Comparison of ENCODE assay signal across 22 cellular contexts in the genomic region with DNA sequence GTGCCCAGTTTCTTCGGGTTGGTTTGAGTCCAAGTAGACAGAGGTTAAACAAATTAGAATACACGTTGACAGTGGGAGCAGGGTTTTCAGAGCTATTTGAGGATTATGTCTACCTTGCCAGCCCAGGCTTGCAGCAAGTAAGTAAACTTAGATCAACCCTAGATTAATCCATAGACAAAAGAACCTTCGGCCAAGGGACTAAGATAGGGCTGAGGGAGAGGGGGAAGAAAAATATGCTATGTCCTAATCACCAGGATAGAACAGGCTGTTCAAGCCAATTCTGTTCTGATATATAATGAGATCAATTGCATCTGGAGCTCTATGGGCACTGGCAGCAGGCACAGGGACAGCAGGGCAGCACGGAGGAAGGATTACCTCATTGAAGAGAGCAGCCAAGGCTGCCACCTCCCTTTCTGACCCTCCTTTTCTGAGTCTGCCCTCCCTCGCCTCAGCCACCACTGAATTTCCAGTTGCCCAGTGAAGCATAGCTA.
DNase-seq lines count a peak whose midpoint lies in the region; ATAC-seq, FAIRE-seq and TF ChIP-seq lines count a peak whose summit lies in the region.
"Had no signal": no experiment of that assay in that cellular context is flagged by ENCODE, and none has a peak within 500 bp of the region (broad histone marks: within the 10 kb centered on the region; RNA-seq: fewer than 3 reads in every experiment).

No MANE protein-coding gene starts in this region.

- H3K79me2 ChIP-seq in HepG2 (ENCODE audit: insufficient read depth, low read length), result no peaks in the 10 kb centered on the region

- 33% methylated on average over 5 of the region's 5 CpGs for WGBS in liver
- 0% methylated on average over 4 of the region's 5 CpGs for WGBS in HepG2 (ENCODE audit: low lambda C conversion rate)

- POLR2A ChIA-PET in HepG2 (lab: Yijun Ruan, JAX), result no interaction called here

- H3K36me3 ChIP-seq in liver (ENCODE audit: control insufficient read depth in 4 of 4, insufficient read depth in 3 of 4, low read depth in 1 of 4, low read length in 3 of 4), result peaks cover 0 to 2% (median 0%) of the 10 kb centered on the region in 4 donors
- no peaks in the 10 kb centered on the region for H3K36me3 ChIP-seq in HepG2 (replicated peaks in 1 of 2; ENCODE audit: control insufficient read depth in 1 of 2, insufficient read depth in 2 of 2, low read length in 2 of 2)
- H3K36me3 ChIP-seq in SJCRH30, result no peaks in the 10 kb centered on the region
- H3K36me3 ChIP-seq in uterus, result no peaks in the 10 kb centered on the region
- H3K36me3 ChIP-seq: ascending aorta had no signal

- ATAC-seq in HepG2, result no peak
- no peak for ATAC-seq in GM21528 (IDR thresholded peaks at IDR 0.05; ENCODE audit: low FRiP score, unreplicated experiment)
- ATAC-seq: left colon; stimulated activated naive CD8-positive, alpha-beta T cell treated with anti-CD3 and anti-CD28 coated beads, Interleukin-15, amount 100 ng/mL, for 72 hours had no signal

- intact Hi-C loops in HepG2 (cut with micrococcal nuclease; ENCODE audit: unreplicated experiment), result no loop called here
- intact Hi-C loops in uterus (cut with DNase I; ENCODE audit: low total_unique reads), result no loop called here

- no peak overlapping the region for H2AFZ ChIP-seq in HepG2 (ENCODE audit: low read length)

- no peak overlapping the region for H3K4me3 ChIP-seq in liver (ENCODE audit: low read depth in 1 of 3, low read length in 3 of 3)
- no peak overlapping the region for H3K4me3 ChIP-seq in HepG2 (replicated peaks in 1 of 3; ENCODE audit: insufficient read depth in 1 of 3, low read depth in 2 of 3, low read length in 3 of 3)
- H3K4me3 ChIP-seq in SJCRH30, result no peak overlapping the region
- no peak overlapping the region for H3K4me3 ChIP-seq in uterus
- H3K4me3 ChIP-seq: ascending aorta had no signal

- FAIRE-seq in HepG2 (lab: Jason Lieb, UNC) (no peak), GM12891 (lab: Jason Lieb, UNC) (no peak)

- peak; percentile 54 to 77 for TF ChIP-seq RAD21 in liver (IDR thresholded peaks at IDR 0.05)
- TF ChIP-seq RAD21 in HepG2 (CRISPR knock-in tag; IDR thresholded peaks at IDR 0.05), result no peak

- in situ Hi-C loops in HepG2 (cut with HindIII; ENCODE audit: extremely low pct_ligation_motif_present, low pct_unique_long_range_greater_than_20kb), result no loop called here

- TF ChIP-seq POLR2A in HepG2 (IDR thresholded peaks at IDR 0.05; ENCODE audit: insufficient read depth in 1 of 2, low read depth in 2 of 2, low read length in 2 of 2) (no peak), uterus (IDR thresholded peaks at IDR 0.05) (no peak), GM12891 (IDR thresholded peaks at IDR 0.05; ENCODE audit: low read depth, low read length) (no peak)

- peak overlapping the region; percentile 36 to 80 for H3K27ac ChIP-seq in liver (ENCODE audit: low read depth in 1 of 2, low read length in 2 of 2)
- no peak overlapping the region for H3K27ac ChIP-seq in HepG2 (ENCODE audit: extremely low read length, insufficient read depth, low read length)
- no peak overlapping the region for H3K27ac ChIP-seq in SJCRH30
- peak overlapping the region; percentile 52 to 57 for H3K27ac ChIP-seq in uterus
- H3K27ac ChIP-seq: ascending aorta, KMS-11 had no signal

- H3K4me1 ChIP-seq in liver (ENCODE audit: control insufficient read depth in 4 of 4, insufficient read depth in 4 of 4, low read length in 3 of 4), result peaks cover 2 to 9% (median 3%) of the 10 kb centered on the region in 4 donors
- no peaks in the 10 kb centered on the region for H3K4me1 ChIP-seq in HepG2 (ENCODE audit: insufficient read depth, low read length)
- H3K4me1 ChIP-seq in SJCRH30, result peaks cover 8% of the 10 kb centered on the region; the same call in 1 of the 2 replicates
- H3K4me1 ChIP-seq in uterus, result no peaks in the 10 kb centered on the region
- H3K4me1 ChIP-seq: ascending aorta had no signal

- BruUV-seq in HepG2 (replicated peaks; lab: Mats Ljungman, UMichigan), result no TSS peak

- DNase-seq in HepG2 (ENCODE audit: low spot score) (no peak), SJCRH30 (peak; percentile 6 to 43), kidney glomerular epithelial cell (lab: John Stamatoyannopoulos, UW) (peak; percentile 35), uterus (no peak), cortex of kidney (lab: John Stamatoyannopoulos, UW) (no peak), GM12891 (ENCODE audit: insufficient read length, low spot score) (no peak)
- DNase-seq: activated CD4-positive, alpha-beta memory T cell treated with anti-CD3 and anti-CD28 coated beads for 36 hours; activated naive CD4-positive, alpha-beta T cell treated with anti-CD3 and anti-CD28 coated beads for 36 hours; activated T-cell treated with anti-CD3 and anti-CD28 coated beads, Interleukin-2, amount 50 U/mL, for 1 hour; endodermal cell; hippocampal formation; left colon; NCI-H1105; NCI-H2171 treated with DMSO at 0.1 percent for 48 hours; occipital lobe; stimulated activated CD4-positive, alpha-beta T cell treated with anti-CD3 and anti-CD28 coated beads, Interleukin-2, amount 100 ng/mL, for 24 hours; stimulated activated naive CD8-positive, alpha-beta T cell treated with anti-CD3 and anti-CD28 coated beads, Interleukin-15, amount 100 ng/mL, for 72 hours; T-helper 1 cell had no signal

- CTCF ChIA-PET in HepG2 (lab: Yijun Ruan, JAX; ENCODE audit: low intra/inter-chr PET ratio, low total read pairs), result no interaction called here

- H4K20me1 ChIP-seq in HepG2 (ENCODE audit: insufficient read depth, low read length), result no peaks in the 10 kb centered on the region

- H3K27me3 ChIP-seq in liver (ENCODE audit: control insufficient read depth in 4 of 4, insufficient read depth in 4 of 4, low read length in 3 of 4) (no peaks in the 10 kb centered on the region), HepG2 (ENCODE audit: control insufficient read depth in 1 of 2, insufficient read depth in 2 of 2, low read length in 2 of 2) (no peaks in the 10 kb centered on the region; a peak in 1 of 5 replicates), SJCRH30 (no peaks in the 10 kb centered on the region), uterus (no peaks in the 10 kb centered on the region)
- H3K27me3 ChIP-seq: ascending aorta had no signal

- H3K9ac ChIP-seq in liver (ENCODE audit: low read depth in 1 of 2, low read length in 2 of 2) (no peak overlapping the region), HepG2 (ENCODE audit: insufficient read depth, low read depth, low read length) (no peak overlapping the region)
- H3K9ac ChIP-seq: KMS-11 had no signal

- no peak overlapping the region for H3K4me2 ChIP-seq in HepG2 (ENCODE audit: low read depth, low read length)
- H3K4me2 ChIP-seq: KMS-11 had no signal

- TF ChIP-seq CTCF in liver (IDR thresholded peaks at IDR 0.05; ENCODE audit: low read depth, low read length, missing input control), result no peak
- TF ChIP-seq CTCF in HepG2 (CRISPR knock-in tag; IDR thresholded peaks at IDR 0.05), result no peak
- no peak for TF ChIP-seq CTCF in uterus (IDR thresholded peaks at IDR 0.05)

- TF ChIP-seq EP300 in HepG2 (IDR thresholded peaks at IDR 0.05; ENCODE audit: low read depth in 2 of 2, low read length in 2 of 2) (no peak), HepG2 (CRISPR knock-in tag; IDR thresholded peaks at IDR 0.05; ENCODE audit: borderline replicate concordance) (no peak)

- no peaks in the 10 kb centered on the region for H3K9me3 ChIP-seq in liver (ENCODE audit: control insufficient read depth in 4 of 4, low read length in 3 of 4)
- H3K9me3 ChIP-seq in HepG2 (ENCODE audit: low read length), result no peaks in the 10 kb centered on the region
- no peaks in the 10 kb centered on the region; the same call in 1 of the 2 replicates for H3K9me3 ChIP-seq in SJCRH30 (replicated peaks)
- no peaks in the 10 kb centered on the region for H3K9me3 ChIP-seq in uterus
- H3K9me3 ChIP-seq: ascending aorta had no signal

TF ChIP-seq in liver, 16 proteins besides CTCF, POLR2A, EP300 and RAD21 (continues in another document):
- TF ChIP-seq EGR1 (IDR thresholded peaks at IDR 0.05; ENCODE audit: low read depth in 2 of 2) (no peak), SP1 (IDR thresholded peaks at IDR 0.05) (peak; percentile 65), FOXA2 (IDR thresholded peaks at IDR 0.05) (peak; percentile 58), TAF1 (conservative IDR thresholded peaks at IDR 0.05) (no peak)

TF ChIP-seq in HepG2, 621 proteins besides CTCF, POLR2A, EP300 and RAD21:
- TF ChIP-seq, protein P1, sequence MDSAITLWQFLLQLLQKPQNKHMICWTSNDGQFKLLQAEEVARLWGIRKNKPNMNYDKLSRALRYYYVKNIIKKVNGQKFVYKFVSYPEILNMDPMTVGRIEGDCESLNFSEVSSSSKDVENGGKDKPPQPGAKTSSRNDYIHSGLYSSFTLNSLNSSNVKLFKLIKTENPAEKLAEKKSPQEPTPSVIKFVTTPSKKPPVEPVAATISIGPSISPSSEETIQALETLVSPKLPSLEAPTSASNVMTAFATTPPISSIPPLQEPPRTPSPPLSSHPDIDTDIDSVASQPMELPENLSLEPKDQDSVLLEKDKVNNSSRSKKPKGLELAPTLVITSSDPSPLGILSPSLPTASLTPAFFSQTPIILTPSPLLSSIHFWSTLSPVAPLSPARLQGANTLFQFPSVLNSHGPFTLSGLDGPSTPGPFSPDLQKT (CRISPR knock-in tag; IDR thresholded peaks at IDR 0.05; ENCODE audit: borderline replicate concordance), result no peak
- TF ChIP-seq TSC22D2 (CRISPR knock-in tag; IDR thresholded peaks at IDR 0.05; ENCODE audit: borderline replicate concordance), result no peak
- TF ChIP-seq ZNF605 (CRISPR knock-in tag; IDR thresholded peaks at IDR 0.05), result no peak
- no peak for TF ChIP-seq KLF16 (CRISPR knock-in tag; IDR thresholded peaks at IDR 0.05)

TF ChIP-seq in GM12891, 5 proteins besides CTCF, POLR2A, EP300 and RAD21:
- TF ChIP-seq TAF1 (IDR thresholded peaks at IDR 0.05; ENCODE audit: low read depth, low read length) (no peak), SPI1 (IDR thresholded peaks at IDR 0.05; ENCODE audit: low read depth, low read length) (no peak), POU2F2 (IDR thresholded peaks at IDR 0.05; ENCODE audit: low read depth, low read length) (no peak), PAX5 (IDR thresholded peaks at IDR 0.05; ENCODE audit: insufficient read depth, low read length, severe bottlenecking) (no peak), POLR2AphosphoS5 (IDR thresholded peaks at IDR 0.05; ENCODE audit: low read depth, low read length) (no peak)

Comparison
In these comparisons a context has a peak if more than half of its experiments do, and no peak if none do; other contexts are left out.
1. H3K27ac ChIP-seq: peak in liver (2 of 2) and uterus (2 of 2); none in HepG2 (single experiment) and SJCRH30 (single experiment).
2. DNase-seq: peak in SJCRH30 (2 of 2) and kidney glomerular epithelial cell (single experiment); none in HepG2 (single experiment), uterus (0 of 2), cortex of kidney (single experiment) and GM12891 (single experiment).